In genomic region chr19:4449022-4449825, GRCh38 we compare ENCODE assay signal across 1 cellular context.
TF ChIP-seq lines count a peak whose summit lies in the region.

No MANE protein-coding gene starts in this region.

TF ChIP-seq in HepG2, 621 proteins besides CTCF, POLR2A, EP300 and RAD21:
- TF ChIP-seq POLR2AphosphoS2 (IDR thresholded peaks at IDR 0.05; ENCODE audit: low read depth, low read length) (no peak), NPAS2 (CRISPR knock-in tag; IDR thresholded peaks at IDR 0.05; ENCODE audit: borderline replicate concordance) (no peak), NR0B2 (CRISPR knock-in tag; IDR thresholded peaks at IDR 0.05) (no peak), RBM22 (optimal IDR thresholded peaks at IDR 0.05; ENCODE audit: low read length) (peak; percentile 19), POLR2G (IDR thresholded peaks at IDR 0.05; ENCODE audit: low read depth, low read length) (peak; percentile 45; the same call in 1 of the 2 replicates), JARID2 (CRISPR knock-in tag; IDR thresholded peaks at IDR 0.05; ENCODE audit: insufficient replicate concordance) (no peak), ZBTB46 (CRISPR knock-in tag; IDR thresholded peaks at IDR 0.05; ENCODE audit: borderline replicate concordance) (no peak), AGO2 (optimal IDR thresholded peaks at IDR 0.05; ENCODE audit: low read depth, low read length) (peak; percentile 81), ZNF577 (CRISPR knock-in tag; IDR thresholded peaks at IDR 0.05; ENCODE audit: borderline replicate concordance, low read depth) (no peak), RBFOX2 (IDR thresholded peaks at IDR 0.05; ENCODE audit: low read depth, low read length) (peak; percentile 23; the same call in 1 of the 2 replicates)
TF ChIP-seq in HepG2: peak in this region for 4.
